In genomic region chr20:35709269-35709668, GRCh38 we compare ENCODE assay signal across 16 cellular contexts. TPM values are rescaled to one million over a fixed set of nuclear protein-coding genes. Genes with fewer than 3 reads are reported as not detected.
A peak's percentile ranks its signal among the peaks of the same experiment; 100 is the strongest.
DNase-seq lines count a peak whose midpoint lies in the region; ATAC-seq, FAIRE-seq and TF ChIP-seq lines count a peak whose summit lies in the region.
"Had no signal": no experiment of that assay in that cellular context is flagged by ENCODE, and none has a peak within 500 bp of the region (broad histone marks: within the 10 kb centered on the region; RNA-seq: fewer than 3 reads in every experiment).

No MANE protein-coding gene starts in this region.

- H3K27me3 Mint-ChIP-seq in activated naive CD4-positive, alpha-beta T cell treated with anti-CD3 and anti-CD28 coated beads, Interleukin-2, amount 10 ng/mL, durations not matched to agents 7 days and 5 days: no peaks in the 10 kb centered on the region
- no peaks in the 10 kb centered on the region for H3K27me3 Mint-ChIP-seq in stimulated activated memory B cell treated with anti-CD40 and anti-IgM and Interleukin-4, amounts not matched to agents 10 μg/mL and 1 μg/mL and 100 μg/mL, for 72 hours

- H3K4me3 ChIP-seq in RWPE2 (ENCODE audit: severe bottlenecking): no peak overlapping the region
- no peak overlapping the region for H3K4me3 ChIP-seq in K562
- H3K4me3 ChIP-seq in testis: no peak overlapping the region
- H3K4me3 ChIP-seq in transverse colon: no peak overlapping the region
- H3K4me3 ChIP-seq: uterus had no signal

- no peak for FAIRE-seq in K562 (lab: Jason Lieb, UNC)

- H2AFZ ChIP-seq in K562 (ENCODE audit: low read depth, low read length): no peak overlapping the region

- H3K27ac Mint-ChIP-seq in activated naive CD4-positive, alpha-beta T cell treated with anti-CD3 and anti-CD28 coated beads, Interleukin-2, amount 10 ng/mL, durations not matched to agents 7 days and 5 days: peak overlapping the region; percentile 81
- H3K27ac Mint-ChIP-seq in stimulated activated memory B cell treated with anti-CD40 and anti-IgM and Interleukin-4, amounts not matched to agents 10 μg/mL and 1 μg/mL and 100 μg/mL, for 72 hours: peak overlapping the region; percentile 49
- H3K27ac Mint-ChIP-seq: stimulated activated effector memory CD8-positive, alpha-beta T cell treated with anti-CD3 and anti-CD28 coated beads, Interleukin-12 subunit alpha, Interleukin-12 subunit beta, amount 100 ng/mL, for 72 hours had no signal

- no peaks in the 10 kb centered on the region for H3K9me3 Mint-ChIP-seq in activated naive CD4-positive, alpha-beta T cell treated with anti-CD3 and anti-CD28 coated beads, Interleukin-2, amount 10 ng/mL, durations not matched to agents 7 days and 5 days
- H3K9me3 Mint-ChIP-seq in stimulated activated memory B cell treated with anti-CD40 and anti-IgM and Interleukin-4, amounts not matched to agents 10 μg/mL and 1 μg/mL and 100 μg/mL, for 72 hours: no peaks in the 10 kb centered on the region
- H3K9me3 Mint-ChIP-seq: stimulated activated effector memory CD8-positive, alpha-beta T cell treated with anti-CD3 and anti-CD28 coated beads, Interleukin-12 subunit alpha, Interleukin-12 subunit beta, amount 100 ng/mL, for 72 hours had no signal

- TF ChIP-seq POLR2A in K562 (conservative IDR thresholded peaks at IDR 0.05): peak; percentile 42
- no peak for TF ChIP-seq POLR2A in testis (IDR thresholded peaks at IDR 0.05)
- no peak for TF ChIP-seq POLR2A in transverse colon (IDR thresholded peaks at IDR 0.05)

- intact Hi-C loops in K562 (cut with micrococcal nuclease): no loop called here
- intact Hi-C loops in testis (cut with DNase I; ENCODE audit: low total_unique reads): no loop called here
- intact Hi-C loops in transverse colon (cut with DNase I; ENCODE audit: low total_unique reads): no loop called here

- H3K4me1 Mint-ChIP-seq in activated naive CD4-positive, alpha-beta T cell treated with anti-CD3 and anti-CD28 coated beads, Interleukin-2, amount 10 ng/mL, durations not matched to agents 7 days and 5 days: peaks cover 44% of the 10 kb centered on the region
- peaks cover 28% of the 10 kb centered on the region for H3K4me1 Mint-ChIP-seq in stimulated activated memory B cell treated with anti-CD40 and anti-IgM and Interleukin-4, amounts not matched to agents 10 μg/mL and 1 μg/mL and 100 μg/mL, for 72 hours

- POLR2A ChIA-PET in K562 (lab: Yijun Ruan, JAX): interaction anchor here (1.2 to 12.6 kb wide), 2 partner anchors 8 to 11 kb away, joined by 5 to 102 read pairs; no protein-coding TSS in a partner anchor

- CTCF ChIA-PET in activated naive CD4-positive, alpha-beta T cell treated with anti-CD3 and anti-CD28 coated beads, Interleukin-2, amount 10 ng/mL, durations not matched to agents 7 days and 5 days (lab: Charles Lee): no interaction called here
- CTCF ChIA-PET in K562 (lab: Yijun Ruan, JAX; ENCODE audit: low intra/inter-chr PET ratio): no interaction called here

- DNase-seq in activated naive CD4-positive, alpha-beta T cell treated with anti-CD3 and anti-CD28 coated beads, Interleukin-2, amount 10 ng/mL, durations not matched to agents 7 days and 5 days: no peak
- no peak for DNase-seq in activated naive CD4-positive, alpha-beta T cell treated with anti-CD3 and anti-CD28 coated beads, Interleukin-2, amount 50 U/mL, for 16 hours
- DNase-seq in RWPE2 (ENCODE audit: low spot score): no peak
- no peak for DNase-seq in K562 (ENCODE audit: extremely low read depth in 1 of 4, low spot score in 3 of 4)
- no peak for DNase-seq in testis
- DNase-seq in transverse colon: no peak
- DNase-seq in GM13977 (ENCODE audit: low spot score): no peak
- DNase-seq: effector CD4-positive, alpha-beta T cell; H7; Karpas-422; NCI-H1694 treated with DMSO at 0.1 percent for 48 hours; NCI-H526 treated with DMSO at 0.1 percent for 48 hours; stimulated activated CD4-positive, alpha-beta T cell treated with anti-CD3 and anti-CD28 coated beads, Interleukin-4, amount 100 ng/mL, for 24 hours; uterus had no signal

- no peak overlapping the region for H3K4me2 ChIP-seq in K562 (ENCODE audit: insufficient read depth, low read length)

- no CpG with 5 or more reads among the region's 1 CpG for WGBS in K562 (ENCODE audit: insufficient coverage, low coverage, missing lambda C conversion rate)
- WGBS in testis, 2 donors: 86 to 88% methylated on average over 1 of the region's 1 CpG
- 80 to 86% methylated on average over 1 of the region's 1 CpG for WGBS in transverse colon (ENCODE audit: low coverage in 1 of 2), 2 donors

- peaks cover 3% of the 10 kb centered on the region for H3K4me1 ChIP-seq in RWPE2 (ENCODE audit: insufficient read depth, poor library complexity, severe bottlenecking)
- no peaks in the 10 kb centered on the region for H3K4me1 ChIP-seq in K562 (replicated peaks in 1 of 2; ENCODE audit: control insufficient read depth in 2 of 2, insufficient read depth in 2 of 2, low read length in 2 of 2)
- H3K4me1 ChIP-seq in testis: no peaks in the 10 kb centered on the region
- peaks cover 0 to 32% (median 8%) of the 10 kb centered on the region in 4 donors for H3K4me1 ChIP-seq in transverse colon

- H4K20me1 ChIP-seq in K562 (replicated peaks; ENCODE audit: control insufficient read depth, insufficient read depth, low read length): no peaks in the 10 kb centered on the region; the same call in 1 of the 2 replicates

- H3K79me2 ChIP-seq in K562 (ENCODE audit: control insufficient read depth, insufficient read depth, low read length): peaks cover 53% of the 10 kb centered on the region

- peak overlapping the region; percentile 6 for H3K27ac ChIP-seq in RWPE2 (ENCODE audit: poor library complexity, severe bottlenecking)
- H3K27ac ChIP-seq in K562 (ENCODE audit: extremely low read depth, low read depth, low read length): no peak overlapping the region
- no peak overlapping the region for H3K27ac ChIP-seq in testis
- H3K27ac ChIP-seq in transverse colon: no peak overlapping the region
- H3K27ac ChIP-seq: uterus had no signal

- TF ChIP-seq CTCF in RWPE2 (IDR thresholded peaks at IDR 0.05; ENCODE audit: poor library complexity, severe bottlenecking): no peak
- TF ChIP-seq CTCF in K562 (IDR thresholded peaks at IDR 0.05 in 2 of 3, conservative IDR thresholded peaks at IDR 0.05 in 1 of 3; ENCODE audit: insufficient read depth in 2 of 3, low read depth in 1 of 3, low read length in 3 of 3): no peak
- no peak for TF ChIP-seq CTCF in testis (IDR thresholded peaks at IDR 0.05)
- no peak for TF ChIP-seq CTCF in transverse colon (IDR thresholded peaks at IDR 0.05)
- TF ChIP-seq CTCF in GM13977 (IDR thresholded peaks at IDR 0.05; ENCODE audit: extremely low read depth, insufficient read depth, missing control alignments): no peak

- no peak for TF ChIP-seq RAD21 in K562 (CRISPR knock-in tag; conservative IDR thresholded peaks at IDR 0.05 in 1 of 2, IDR thresholded peaks at IDR 0.05 in 1 of 2)

- BruUV-seq in K562 (replicated peaks; lab: Mats Ljungman, UMichigan): no TSS peak

- no peak overlapping the region for H3K9ac ChIP-seq in K562 (ENCODE audit: insufficient read depth in 1 of 2, low read depth in 2 of 2, low read length in 2 of 2)

- H3K9me3 ChIP-seq in RWPE2 (ENCODE audit: severe bottlenecking) (no peaks in the 10 kb centered on the region), K562 (replicated peaks; ENCODE audit: control insufficient read depth, insufficient read depth, low read depth, low read length) (no peaks in the 10 kb centered on the region), testis (no peaks in the 10 kb centered on the region), transverse colon (no peaks in the 10 kb centered on the region)
- H3K9me3 ChIP-seq: uterus had no signal

- peaks cover 62% of the 10 kb centered on the region for H3K36me3 Mint-ChIP-seq in activated naive CD4-positive, alpha-beta T cell treated with anti-CD3 and anti-CD28 coated beads, Interleukin-2, amount 10 ng/mL, durations not matched to agents 7 days and 5 days
- H3K36me3 Mint-ChIP-seq in stimulated activated memory B cell treated with anti-CD40 and anti-IgM and Interleukin-4, amounts not matched to agents 10 μg/mL and 1 μg/mL and 100 μg/mL, for 72 hours: peaks cover 43% of the 10 kb centered on the region

- no peaks in the 10 kb centered on the region for H3K9me1 ChIP-seq in K562 (ENCODE audit: control insufficient read depth, insufficient read depth, low read length)

- H3K4me3 Mint-ChIP-seq in activated naive CD4-positive, alpha-beta T cell treated with anti-CD3 and anti-CD28 coated beads, Interleukin-2, amount 10 ng/mL, durations not matched to agents 7 days and 5 days: no peak overlapping the region
- H3K4me3 Mint-ChIP-seq in stimulated activated memory B cell treated with anti-CD40 and anti-IgM and Interleukin-4, amounts not matched to agents 10 μg/mL and 1 μg/mL and 100 μg/mL, for 72 hours: no peak overlapping the region
- H3K4me3 Mint-ChIP-seq: stimulated activated effector memory CD8-positive, alpha-beta T cell treated with anti-CD3 and anti-CD28 coated beads, Interleukin-12 subunit alpha, Interleukin-12 subunit beta, amount 100 ng/mL, for 72 hours had no signal

- in situ Hi-C loops in K562 (cut with MboI): no loop called here
- in situ Hi-C loops in transverse colon (cut with MboI; ENCODE audit: low pct_ligation_motif_present in 1 of 4, low pct_unique_long_range_greater_than_20kb in 1 of 4, low sequenced_read_pairs in 3 of 4): loop anchor here in 2 of 4 donors (25.0 kb wide), 1 partner anchor 178 kb away; no protein-coding TSS in a partner anchor
- in situ Hi-C loops in GM13977 (cut with MboI; ENCODE audit: low pct_unique_long_range_greater_than_20kb, low sequenced_read_pairs, unreplicated experiment): no loop called here

- ATAC-seq in RWPE2 (ENCODE audit: low read depth) (peak; percentile 18; the same call in 1 of the 3 replicates), K562 (no peak; the same call in 2 of the 3 replicates)
- no peak for ATAC-seq in stimulated activated memory B cell treated with anti-CD40 and anti-IgM and Interleukin-4, amounts not matched to agents 10 μg/mL and 1 μg/mL and 100 μg/mL, for 72 hours
- ATAC-seq: stimulated activated effector memory CD8-positive, alpha-beta T cell treated with anti-CD3 and anti-CD28 coated beads, Interleukin-12 subunit alpha, Interleukin-12 subunit beta, amount 100 ng/mL, for 72 hours had no signal

- peaks cover 98% of the 10 kb centered on the region for H3K36me3 ChIP-seq in RWPE2 (ENCODE audit: low read depth)
- peaks cover 97% of the 10 kb centered on the region for H3K36me3 ChIP-seq in K562 (ENCODE audit: control insufficient read depth, insufficient read depth, low read length)
- peaks cover 7% of the 10 kb centered on the region for H3K36me3 ChIP-seq in testis (ENCODE audit: low read depth, missing control alignments)
- H3K36me3 ChIP-seq in transverse colon: peaks cover 0 to 96% (median 49%) of the 10 kb centered on the region in 4 donors
- H3K36me3 ChIP-seq: uterus had no signal

- H3K27me3 ChIP-seq in RWPE2 (ENCODE audit: insufficient read depth, poor library complexity, severe bottlenecking) (no peaks in the 10 kb centered on the region), K562 (ENCODE audit: control insufficient read depth in 2 of 2, insufficient read depth in 2 of 2, low read length in 2 of 2) (no peaks in the 10 kb centered on the region), testis (no peaks in the 10 kb centered on the region), transverse colon (no peaks in the 10 kb centered on the region)
- H3K27me3 ChIP-seq: uterus had no signal

- TF ChIP-seq EP300 in K562 (IDR thresholded peaks at IDR 0.05; ENCODE audit: low read length): no peak
- TF ChIP-seq EP300 in transverse colon (IDR thresholded peaks at IDR 0.05; ENCODE audit: low read depth): no peak

RNA-seq across cellular contexts. Expression of gene ROMO1, which starts 10.1 kb away (rescaled TPM):
- 8.1 and 30.8 TPM in 2 replicates for total RNA-seq in K562 (2011; cell fraction: chromatin; rRNA removed; ENCODE audit: low replicate concordance)
- total RNA-seq in K562 (2011; cell fraction: nucleolus; rRNA removed): 77.2 and 84.6 TPM in 2 replicates
- total RNA-seq in K562 (2011; cell fraction: nucleoplasm; rRNA removed): 53.4 and 57.0 TPM in 2 replicates
- total RNA-seq in K562 (2014; rRNA removed) (422 and 571 TPM in 2 replicates), K562 (2014; rRNA removed; fragmentation: Illumina TruSeq; extraction: Trizol) (46.5 and 50.1 TPM in 2 replicates), K562 (2015; rRNA removed; fragmentation: Illumina TruSeq; extraction: Trizol) (137 and 139 TPM in 2 replicates), K562 (2021) (217 and 226 TPM in 2 replicates), testis (100 to 1,000 TPM; 200 to 276 TPM), transverse colon (100 to 1,000 TPM; 114 to 416 (median 182) TPM)
- polyA plus RNA-seq in K562 (2011; rRNA removed) (179 and 193 TPM in 2 replicates), K562 (2014; fragmentation: Illumina TruSeq; extraction: Trizol) (31.8 and 117 TPM in 2 replicates), K562 (2014; fragmentation: Nextera tagmentation; extraction: Ambion mirVana) (100 to 1,000 TPM; 635 to 741 TPM), K562 (2014; rRNA removed) (433 and 559 TPM in 2 replicates), testis (ENCODE audit: insufficient read depth, low read depth, low replicate concordance) (160 TPM)
- 657 and 854 TPM in 2 replicates for polyA plus RNA-seq in K562 (2011; cell fraction: cytosol; rRNA removed)
- 234 and 309 TPM in 2 replicates for polyA plus RNA-seq in K562 (2011; cell fraction: nucleus; rRNA removed)
- polyA plus RNA-seq in K562 (2012): 288 and 480 TPM in 2 replicates
- polyA minus RNA-seq in K562 (2011; rRNA and poly(A)+ RNA removed): 18.5 and 28.9 TPM in 2 replicates
- polyA minus RNA-seq in K562 (2011; cell fraction: cytosol; rRNA and poly(A)+ RNA removed): 43.7 and 68.4 TPM in 2 replicates
- 21.0 and 24.8 TPM in 2 replicates for polyA minus RNA-seq in K562 (2011; cell fraction: nucleus; rRNA and poly(A)+ RNA removed)

RNA-seq across cellular contexts. Expression of gene NFS1, which starts 10.1 kb away (rescaled TPM):
- total RNA-seq in K562 (2011; cell fraction: chromatin; rRNA removed; ENCODE audit: low replicate concordance): 52.4 and 75.5 TPM in 2 replicates
- 59.4 and 63.0 TPM in 2 replicates for total RNA-seq in K562 (2011; cell fraction: nucleolus; rRNA removed)
- 55.7 and 62.0 TPM in 2 replicates for total RNA-seq in K562 (2011; cell fraction: nucleoplasm; rRNA removed)
- total RNA-seq in K562 (2014; rRNA removed) (45.0 and 59.4 TPM in 2 replicates), K562 (2014; rRNA removed; fragmentation: Illumina TruSeq; extraction: Trizol) (41.0 and 41.8 TPM in 2 replicates), K562 (2015; rRNA removed; fragmentation: Illumina TruSeq; extraction: Trizol) (34.1 and 34.7 TPM in 2 replicates), K562 (2021) (47.1 and 52.5 TPM in 2 replicates), testis (10 to 100 TPM; 84.1 to 90.6 TPM), transverse colon (10 to 100 TPM; 28.4 to 54.1 (median 42.0) TPM)
- polyA plus RNA-seq in K562 (2011; rRNA removed) (72.2 and 76.3 TPM in 2 replicates), K562 (2014; fragmentation: Illumina TruSeq; extraction: Trizol) (48.0 and 51.9 TPM in 2 replicates), K562 (2014; fragmentation: Nextera tagmentation; extraction: Ambion mirVana) (10 to 100 TPM; 11.5 to 13.9 TPM), K562 (2014; rRNA removed) (84.8 and 94.6 TPM in 2 replicates), testis (ENCODE audit: insufficient read depth, low read depth, low replicate concordance) (86.6 TPM)
- 84.5 and 124 TPM in 2 replicates for polyA plus RNA-seq in K562 (2011; cell fraction: cytosol; rRNA removed)
- polyA plus RNA-seq in K562 (2011; cell fraction: nucleus; rRNA removed): 63.6 and 64.2 TPM in 2 replicates
- polyA plus RNA-seq in K562 (2012): 27.4 and 33.4 TPM in 2 replicates
- polyA minus RNA-seq in K562 (2011; rRNA and poly(A)+ RNA removed): 45.8 and 53.4 TPM in 2 replicates
- polyA minus RNA-seq in K562 (2011; cell fraction: cytosol; rRNA and poly(A)+ RNA removed): 19.5 and 21.2 TPM in 2 replicates
- polyA minus RNA-seq in K562 (2011; cell fraction: nucleus; rRNA and poly(A)+ RNA removed): 21.2 and 21.4 TPM in 2 replicates

RNA-seq across cellular contexts. Expression of gene RBM39, which starts 32.8 kb away (rescaled TPM):
- total RNA-seq in K562 (2011; cell fraction: chromatin; rRNA removed; ENCODE audit: low replicate concordance): 377 and 1,084 TPM in 2 replicates
- total RNA-seq in K562 (2011; cell fraction: nucleolus; rRNA removed): 154 and 218 TPM in 2 replicates
- total RNA-seq in K562 (2011; cell fraction: nucleoplasm; rRNA removed): 345 and 673 TPM in 2 replicates
- total RNA-seq in K562 (2014; rRNA removed) (241 and 314 TPM in 2 replicates), K562 (2014; rRNA removed; fragmentation: Illumina TruSeq; extraction: Trizol) (305 and 330 TPM in 2 replicates), K562 (2015; rRNA removed; fragmentation: Illumina TruSeq; extraction: Trizol) (297 and 319 TPM in 2 replicates), K562 (2021) (241 and 250 TPM in 2 replicates), testis (100 to 1,000 TPM; 273 to 278 TPM), transverse colon (100 to 1,000 TPM; 264 to 721 (median 416) TPM)
- polyA plus RNA-seq in K562 (2011; rRNA removed) (187 and 191 TPM in 2 replicates), K562 (2014; fragmentation: Illumina TruSeq; extraction: Trizol) (213 and 218 TPM in 2 replicates), K562 (2014; fragmentation: Nextera tagmentation; extraction: Ambion mirVana) (100 to 1,000 TPM; 143 to 198 TPM), K562 (2014; rRNA removed) (212 and 228 TPM in 2 replicates), testis (ENCODE audit: insufficient read depth, low read depth, low replicate concordance) (116 TPM)
- 33.0 and 80.4 TPM in 2 replicates for polyA plus RNA-seq in K562 (2011; cell fraction: cytosol; rRNA removed)
- polyA plus RNA-seq in K562 (2011; cell fraction: nucleus; rRNA removed): 662 and 820 TPM in 2 replicates
- 185 and 194 TPM in 2 replicates for polyA plus RNA-seq in K562 (2012)
- polyA minus RNA-seq in K562 (2011; rRNA and poly(A)+ RNA removed): 178 and 203 TPM in 2 replicates
- polyA minus RNA-seq in K562 (2011; cell fraction: cytosol; rRNA and poly(A)+ RNA removed): 67.8 and 77.2 TPM in 2 replicates
- 241 and 336 TPM in 2 replicates for polyA minus RNA-seq in K562 (2011; cell fraction: nucleus; rRNA and poly(A)+ RNA removed)

RNA-seq across cellular contexts. Expression of gene CPNE1, which starts 44.6 kb away (rescaled TPM):
- total RNA-seq in K562 (2011; cell fraction: chromatin; rRNA removed; ENCODE audit: low replicate concordance): 182 and 323 TPM in 2 replicates
- total RNA-seq in K562 (2011; cell fraction: nucleolus; rRNA removed): 205 and 207 TPM in 2 replicates
- 200 and 207 TPM in 2 replicates for total RNA-seq in K562 (2011; cell fraction: nucleoplasm; rRNA removed)
- 54.4 and 83.8 TPM in 2 replicates for total RNA-seq in K562 (2014; rRNA removed)
- total RNA-seq in K562 (2014; rRNA removed; fragmentation: Illumina TruSeq; extraction: Trizol): 39.7 and 42.2 TPM in 2 replicates
- total RNA-seq in K562 (2015; rRNA removed; fragmentation: Illumina TruSeq; extraction: Trizol): 41.9 and 42.1 TPM in 2 replicates
- 102 and 105 TPM in 2 replicates for total RNA-seq in K562 (2021)
- polyA plus RNA-seq in K562 (2011; rRNA removed): 72.9 and 80.0 TPM in 2 replicates
- polyA plus RNA-seq in K562 (2011; cell fraction: cytosol; rRNA removed): 124 and 164 TPM in 2 replicates
- 322 and 336 TPM in 2 replicates for polyA plus RNA-seq in K562 (2011; cell fraction: nucleus; rRNA removed)
- 98.9 and 128 TPM in 2 replicates for polyA plus RNA-seq in K562 (2012)
- 68.6 and 69.8 TPM in 2 replicates for polyA plus RNA-seq in K562 (2014; fragmentation: Illumina TruSeq; extraction: Trizol)
- 10 to 100 TPM; 45.5 to 56.0 TPM for polyA plus RNA-seq in K562 (2014; fragmentation: Nextera tagmentation; extraction: Ambion mirVana)
- polyA plus RNA-seq in K562 (2014; rRNA removed): 56.0 and 65.2 TPM in 2 replicates
- polyA minus RNA-seq in K562 (2011; rRNA and poly(A)+ RNA removed): 46.6 and 66.8 TPM in 2 replicates
- 46.7 and 82.3 TPM in 2 replicates for polyA minus RNA-seq in K562 (2011; cell fraction: cytosol; rRNA and poly(A)+ RNA removed)
- polyA minus RNA-seq in K562 (2011; cell fraction: nucleus; rRNA and poly(A)+ RNA removed): 66.4 and 92.3 TPM in 2 replicates
- 100 to 1,000 TPM in 1 of 2 donors, 10 to 100 TPM in 1; 60.6 to 103 TPM for total RNA-seq in testis
- 105 TPM for polyA plus RNA-seq in testis (ENCODE audit: insufficient read depth, low read depth, low replicate concordance)
- 100 to 1,000 TPM in 3 of 4 donors, 10 to 100 TPM in 1; 67.7 to 225 (median 132) TPM for total RNA-seq in transverse colon

RNA-seq across cellular contexts. Expression of gene RBM12, which starts 44.6 kb away (rescaled TPM):
- total RNA-seq in K562 (2011; cell fraction: chromatin; rRNA removed; ENCODE audit: low replicate concordance): 81.9 and 147 TPM in 2 replicates
- 22.5 and 28.8 TPM in 2 replicates for total RNA-seq in K562 (2011; cell fraction: nucleolus; rRNA removed)
- total RNA-seq in K562 (2011; cell fraction: nucleoplasm; rRNA removed): 55.1 and 69.2 TPM in 2 replicates
- total RNA-seq in K562 (2014; rRNA removed) (33.9 and 40.8 TPM in 2 replicates), K562 (2014; rRNA removed; fragmentation: Illumina TruSeq; extraction: Trizol) (73.3 and 78.7 TPM in 2 replicates), K562 (2015; rRNA removed; fragmentation: Illumina TruSeq; extraction: Trizol) (76.5 and 76.8 TPM in 2 replicates), K562 (2021) (120 TPM in 2 replicates), testis (10 to 100 TPM; 40.8 to 46.3 TPM), transverse colon (10 to 100 TPM; 24.7 to 33.8 (median 29.3) TPM)
- polyA plus RNA-seq in K562 (2011; rRNA removed) (123 and 144 TPM in 2 replicates), K562 (2014; fragmentation: Illumina TruSeq; extraction: Trizol) (133 and 162 TPM in 2 replicates), K562 (2014; fragmentation: Nextera tagmentation; extraction: Ambion mirVana) (1 to 10 TPM; 5.0 to 10.0 TPM), K562 (2014; rRNA removed) (49.1 and 57.9 TPM in 2 replicates), testis (ENCODE audit: insufficient read depth, low read depth, low replicate concordance) (54.9 TPM)
- 165 and 176 TPM in 2 replicates for polyA plus RNA-seq in K562 (2011; cell fraction: cytosol; rRNA removed)
- 127 and 133 TPM in 2 replicates for polyA plus RNA-seq in K562 (2011; cell fraction: nucleus; rRNA removed)
- 53.2 and 59.8 TPM in 2 replicates for polyA plus RNA-seq in K562 (2012)
- polyA minus RNA-seq in K562 (2011; rRNA and poly(A)+ RNA removed): 309 and 312 TPM in 2 replicates
- 61.7 and 71.5 TPM in 2 replicates for polyA minus RNA-seq in K562 (2011; cell fraction: cytosol; rRNA and poly(A)+ RNA removed)
- polyA minus RNA-seq in K562 (2011; cell fraction: nucleus; rRNA and poly(A)+ RNA removed): 23.6 and 40.4 TPM in 2 replicates
